ENCODE assay signal across 9 cellular contexts in the genomic region with DNA sequence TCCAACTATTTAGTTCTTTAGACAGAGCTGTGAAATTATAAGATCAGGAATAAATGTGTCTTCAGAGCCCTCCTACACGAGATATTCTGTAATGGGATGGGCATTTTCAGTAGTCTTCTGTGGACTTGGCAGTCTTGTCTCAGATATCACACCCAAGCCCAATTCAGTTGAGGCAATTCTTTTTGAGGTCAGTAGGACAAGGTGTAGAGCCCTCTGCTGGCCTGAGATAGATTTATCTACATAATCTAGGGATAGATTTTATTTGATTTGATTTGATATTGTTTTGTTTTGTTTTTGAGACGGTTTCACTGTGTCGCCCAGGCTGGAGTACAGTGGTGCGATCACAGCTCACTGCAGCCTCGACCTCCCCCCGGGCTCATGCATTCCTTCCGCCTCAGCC.
DNase-seq lines count a peak whose midpoint lies in the region; ATAC-seq and TF ChIP-seq lines count a peak whose summit lies in the region.
"Had no signal": no experiment of that assay in that cellular context is flagged by ENCODE, and none has a peak within 500 bp of the region (broad histone marks: within the 10 kb centered on the region; RNA-seq: fewer than 3 reads in every experiment).

No MANE protein-coding gene starts in this region.

- H3K4me2 ChIP-seq in GM23248 (ENCODE audit: unreplicated experiment) (no peak overlapping the region), PC-9 (no peak overlapping the region)

- no peaks in the 10 kb centered on the region for H3K9me3 ChIP-seq in A673 (ENCODE audit: low read depth, low read length, poor library complexity, severe bottlenecking)
- H3K9me3 ChIP-seq in GM23248 (ENCODE audit: low read depth), result peaks cover 8% of the 10 kb centered on the region
- no peaks in the 10 kb centered on the region for H3K9me3 ChIP-seq in PC-9 (ENCODE audit: insufficient read depth, low read depth)

- peak; percentile 1 for DNase-seq in A673 (ENCODE audit: low spot score)
- DNase-seq in GM23248, result peak; percentile 60
- no peak for DNase-seq in PC-9
- peak; percentile 51 for DNase-seq in fibroblast of peridontal ligament (ENCODE audit: extremely low read depth)
- no peak for DNase-seq in H4 (ENCODE audit: low spot score)
- DNase-seq in activated CD4-positive, alpha-beta T cell treated with anti-CD3 and anti-CD28 coated beads, Interleukin-2, amount 10 ng/mL, durations not matched to agents 7 days and 5 days, result no peak
- DNase-seq in stimulated activated CD4-positive, alpha-beta T cell treated with anti-CD3 and anti-CD28 coated beads, Interleukin-12 subunit alpha, Interleukin-12 subunit beta, amount 100 ng/mL, for 4 hours, result no peak

- H3K27ac ChIP-seq in A673 (ENCODE audit: low read depth, low read length, poor library complexity, severe bottlenecking) (no peak overlapping the region), GM23248 (no peak overlapping the region), PC-9 (no peak overlapping the region)

- H3K9me2 ChIP-seq in GM23248 (ENCODE audit: insufficient read depth) (no peaks in the 10 kb centered on the region), PC-9 (ENCODE audit: insufficient read depth) (no peaks in the 10 kb centered on the region)

- no peak for ATAC-seq in HG03442 (IDR thresholded peaks at IDR 0.05; ENCODE audit: unreplicated experiment)
- ATAC-seq: activated naive CD4-positive, alpha-beta T cell treated with anti-CD3 and anti-CD28 coated beads, Interleukin-2, amount 50 U/mL, for 72 hours had no signal

- no peaks in the 10 kb centered on the region for H3K27me3 Mint-ChIP-seq in activated CD4-positive, alpha-beta T cell treated with anti-CD3 and anti-CD28 coated beads, Interleukin-2, amount 10 ng/mL, durations not matched to agents 7 days and 5 days

- intact Hi-C loops in A673 (cut with micrococcal nuclease; ENCODE audit: unreplicated experiment), result loop anchor here (5.0 kb wide), 1 partner anchor 142 kb away; no protein-coding TSS in a partner anchor
- intact Hi-C loops in PC-9 (cut with micrococcal nuclease; ENCODE audit: unreplicated experiment), result no loop called here

- H3K36me3 Mint-ChIP-seq in activated CD4-positive, alpha-beta T cell treated with anti-CD3 and anti-CD28 coated beads, Interleukin-2, amount 10 ng/mL, durations not matched to agents 7 days and 5 days (ENCODE audit: low read depth), result no peaks in the 10 kb centered on the region

- H3F3A ChIP-seq in GM23248 (ENCODE audit: insufficient read depth) (0 out of 2 replicates have a peak, but pooled peaks cover 2% of the 10 kb centered on the region), PC-9 (ENCODE audit: insufficient read depth, low read depth) (no peaks in the 10 kb centered on the region)

- no peaks in the 10 kb centered on the region for H3K9me3 Mint-ChIP-seq in activated CD4-positive, alpha-beta T cell treated with anti-CD3 and anti-CD28 coated beads, Interleukin-2, amount 10 ng/mL, durations not matched to agents 7 days and 5 days

- no peak overlapping the region for H3K27ac Mint-ChIP-seq in activated CD4-positive, alpha-beta T cell treated with anti-CD3 and anti-CD28 coated beads, Interleukin-2, amount 10 ng/mL, durations not matched to agents 7 days and 5 days
- H3K27ac Mint-ChIP-seq: activated naive CD4-positive, alpha-beta T cell treated with anti-CD3 and anti-CD28 coated beads, Interleukin-2, amount 50 U/mL, for 72 hours had no signal

- H3K4me3 Mint-ChIP-seq in activated CD4-positive, alpha-beta T cell treated with anti-CD3 and anti-CD28 coated beads, Interleukin-2, amount 10 ng/mL, durations not matched to agents 7 days and 5 days, result no peak overlapping the region

- H4K20me1 ChIP-seq in GM23248 (ENCODE audit: insufficient read depth), result no peaks in the 10 kb centered on the region; the same call in 1 of the 2 replicates
- no peaks in the 10 kb centered on the region for H4K20me1 ChIP-seq in PC-9 (ENCODE audit: insufficient read depth)

- H3K4me1 ChIP-seq in A673 (ENCODE audit: insufficient read depth, low read length, poor library complexity, severe bottlenecking), result no peaks in the 10 kb centered on the region
- H3K4me1 ChIP-seq in GM23248 (ENCODE audit: insufficient read depth), result peaks cover 6% of the 10 kb centered on the region; the same call in 1 of the 2 replicates
- no peaks in the 10 kb centered on the region for H3K4me1 ChIP-seq in PC-9 (replicated peaks; ENCODE audit: insufficient read depth)

- CTCF ChIA-PET in A673 (lab: Charles Lee) (no interaction called here), PC-9 (lab: Charles Lee) (no interaction called here)
- CTCF ChIA-PET in activated CD4-positive, alpha-beta T cell treated with anti-CD3 and anti-CD28 coated beads, Interleukin-2, amount 10 ng/mL, durations not matched to agents 7 days and 5 days (lab: Charles Lee), result no interaction called here

- H2AFZ ChIP-seq in GM23248 (no peak overlapping the region), PC-9 (no peak overlapping the region)

- H3K36me3 ChIP-seq in A673 (ENCODE audit: insufficient read depth, low read length, poor library complexity, severe bottlenecking) (no peaks in the 10 kb centered on the region), GM23248 (ENCODE audit: low read depth) (peaks cover 17% of the 10 kb centered on the region; the same call in 1 of the 2 replicates), PC-9 (ENCODE audit: low read depth) (no peaks in the 10 kb centered on the region)

- POLR2A ChIA-PET in A673 (lab: Charles Lee; ENCODE audit: low non-redundant PET), result no interaction called here
- POLR2A ChIA-PET in PC-9 (lab: Charles Lee; ENCODE audit: unreplicated experiment), result no interaction called here
- POLR2A ChIA-PET in activated CD4-positive, alpha-beta T cell treated with anti-CD3 and anti-CD28 coated beads, Interleukin-2, amount 10 ng/mL, durations not matched to agents 7 days and 5 days (lab: Charles Lee), result no interaction called here

- H3K79me2 ChIP-seq in GM23248 (ENCODE audit: insufficient read depth), result peaks cover 46% of the 10 kb centered on the region
- no peaks in the 10 kb centered on the region for H3K79me2 ChIP-seq in PC-9 (ENCODE audit: low read depth)

- WGBS in GM23248 (ENCODE audit: low coverage in 1 of 2, low lambda C conversion rate in 2 of 2, missing lambda C conversion rate in 2 of 2), 2 experiments, result 73 to 75% methylated on average over 7 of the region's 7 CpGs

- H3K4me3 ChIP-seq in A673 (ENCODE audit: low read depth, low read length, poor library complexity, severe bottlenecking), result no peak overlapping the region
- H3K4me3 ChIP-seq in GM23248, result no peak overlapping the region
- no peak overlapping the region for H3K4me3 ChIP-seq in PC-9

- no peaks in the 10 kb centered on the region for H3K4me1 Mint-ChIP-seq in activated CD4-positive, alpha-beta T cell treated with anti-CD3 and anti-CD28 coated beads, Interleukin-2, amount 10 ng/mL, durations not matched to agents 7 days and 5 days

- peak; percentile 26; the same call in 1 of the 2 replicates for TF ChIP-seq CTCF in A673 (conservative IDR thresholded peaks at IDR 0.05; ENCODE audit: low read depth, low read length)
- TF ChIP-seq CTCF in PC-9 (conservative IDR thresholded peaks at IDR 0.05), result peak; percentile 50; the same call in 1 of the 2 replicates

- H3K9ac ChIP-seq in GM23248, result no peak overlapping the region

- in situ Hi-C loops in GM23248 (cut with MboI), result no loop called here

- H3K27me3 ChIP-seq in A673 (replicated peaks; ENCODE audit: insufficient read depth, low read depth, low read length, poor library complexity) (no peaks in the 10 kb centered on the region), GM23248 (replicated peaks; ENCODE audit: insufficient read depth) (no peaks in the 10 kb centered on the region), PC-9 (ENCODE audit: insufficient read depth, low read depth) (peaks cover 9% of the 10 kb centered on the region; the same call in 1 of the 2 replicates)

- BruUV-seq in A673 (replicated peaks; lab: Mats Ljungman, UMichigan), result no TSS peak
- no TSS peak for BruUV-seq in PC-9 (replicated peaks; lab: Mats Ljungman, UMichigan)

Comparison
In these comparisons a context has a peak if more than half of its experiments do, and no peak if none do; other contexts are left out.
1. DNase-seq: peak in A673 (single experiment), GM23248 (single experiment) and fibroblast of peridontal ligament (single experiment); none in PC-9 (0 of 2), H4 (single experiment), activated CD4-positive, alpha-beta T cell treated with anti-CD3 and anti-CD28 coated beads, Interleukin-2, amount 10 ng/mL, durations not matched to agents 7 days and 5 days (single experiment) and stimulated activated CD4-positive, alpha-beta T cell treated with anti-CD3 and anti-CD28 coated beads, Interleukin-12 subunit alpha, Interleukin-12 subunit beta, amount 100 ng/mL, for 4 hours (single experiment).